Comparison of ENCODE assay signal across 8 cellular contexts in the genomic region with DNA sequence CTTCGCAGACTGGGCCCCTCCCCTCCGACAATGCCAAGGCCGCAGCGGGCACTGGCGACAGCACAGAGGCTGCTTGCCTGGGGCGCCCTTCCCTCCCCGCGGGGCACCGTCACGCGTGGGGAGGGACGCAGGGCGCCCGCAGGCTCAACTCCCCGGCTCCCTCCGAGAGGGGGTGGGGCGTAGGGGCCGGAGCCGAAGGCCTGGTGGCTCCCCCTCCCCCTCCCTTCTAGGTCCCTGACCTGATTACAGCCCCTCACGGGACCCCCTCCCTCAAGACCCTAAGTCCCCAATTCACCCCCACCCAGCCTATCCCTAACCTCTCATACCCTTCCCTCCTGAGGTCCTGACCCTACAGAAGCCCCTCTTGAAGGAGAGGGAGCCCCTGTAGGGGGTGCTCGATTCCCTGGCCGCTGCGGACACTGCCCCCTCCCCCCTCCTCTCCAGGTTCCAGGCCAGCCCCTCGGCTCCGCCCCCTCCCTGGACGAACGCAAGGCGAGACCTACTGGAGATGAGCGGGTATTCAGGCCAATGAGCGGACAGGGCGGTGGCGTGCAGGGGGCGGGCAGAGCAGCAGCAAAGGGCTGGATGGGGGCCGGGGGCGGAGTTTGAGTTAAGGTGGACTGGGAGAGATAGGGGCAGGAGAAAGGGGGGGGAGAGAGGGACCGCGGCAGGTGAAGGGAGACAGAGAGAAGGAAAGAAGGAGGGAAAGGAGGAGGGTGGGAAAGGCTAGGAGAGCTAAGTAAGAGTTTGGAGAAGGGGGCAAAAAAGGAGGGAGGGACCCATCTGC.
DNase-seq lines count a peak whose midpoint lies in the region; ATAC-seq and TF ChIP-seq lines count a peak whose summit lies in the region.

No MANE protein-coding gene starts in this region.

- H3K4me1 ChIP-seq in OCI-LY1 (ENCODE audit: insufficient read depth, low read length, severe bottlenecking): peaks cover 49% of the 10 kb centered on the region

- H4K20me1 ChIP-seq in OCI-LY1 (ENCODE audit: insufficient read depth, low read length): no peaks in the 10 kb centered on the region

- peak overlapping the region; percentile 61 for H3K9ac ChIP-seq in OCI-LY1 (ENCODE audit: low read length)

- H3K27me3 ChIP-seq in OCI-LY1 (ENCODE audit: insufficient read depth, low read length): no peaks in the 10 kb centered on the region

- ATAC-seq in GM21381 (IDR thresholded peaks at IDR 0.05; ENCODE audit: unreplicated experiment): peak; percentile 49

- no peaks in the 10 kb centered on the region for H3K9me3 ChIP-seq in OCI-LY1 (ENCODE audit: low read length)

- peak overlapping the region; percentile 87 for H3K4me2 ChIP-seq in OCI-LY1 (ENCODE audit: low read length)

- no peaks in the 10 kb centered on the region for H3K9me2 ChIP-seq in OCI-LY1 (ENCODE audit: low read depth, low read length)

- H2AFZ ChIP-seq in OCI-LY1 (ENCODE audit: low read length): no peak overlapping the region

- no peaks in the 10 kb centered on the region for H3K36me3 ChIP-seq in OCI-LY1 (ENCODE audit: insufficient read depth, low read length)

- peaks cover 4% of the 10 kb centered on the region; the same call in 1 of the 2 replicates for H3F3A ChIP-seq in OCI-LY1 (ENCODE audit: insufficient read depth, low read length)

- TF ChIP-seq CTCF in OCI-LY1 (IDR thresholded peaks at IDR 0.05; ENCODE audit: low read length): peak; percentile 55

- peak; percentile 100 for DNase-seq in COLO829 (ENCODE audit: low spot score)
- DNase-seq in HuH-7.5 (ENCODE audit: low spot score): peak; percentile 98
- peak; percentile 97 for DNase-seq in activated T-cell treated with anti-CD3 and anti-CD28 coated beads for 1 hour (ENCODE audit: low read depth)
- peak; percentile 99 for DNase-seq in epidermal melanocyte (ENCODE audit: insufficient read length, low spot score)
- DNase-seq in middle frontal gyrus (ENCODE audit: extremely low spot score, low spot score): peak; percentile 96
- peak; percentile 98 for DNase-seq in stimulated activated CD8-positive, alpha-beta memory T cell treated with anti-CD3 and anti-CD28 coated beads, Interleukin-15, amount 100 ng/mL, for 48 hours (ENCODE audit: low read depth in 2 of 2)

- no peaks in the 10 kb centered on the region for H3K79me2 ChIP-seq in OCI-LY1 (ENCODE audit: insufficient read depth, low read length)

- H3K4me3 ChIP-seq in OCI-LY1 (ENCODE audit: low read depth, low read length, poor library complexity, severe bottlenecking): peak overlapping the region; percentile 72

- H3K27ac ChIP-seq in OCI-LY1 (ENCODE audit: low read depth, low read length, poor library complexity, severe bottlenecking): peak overlapping the region; percentile 83

Comparison
In these comparisons a context has a peak if more than half of its experiments do, and no peak if none do; other contexts are left out.
1. Peak in every context shown above with its lines: DNase-seq, ATAC-seq, H3K4me3 ChIP-seq and H3K27ac ChIP-seq.